ENCODE assay signal across 9 cellular contexts in the genomic region with DNA sequence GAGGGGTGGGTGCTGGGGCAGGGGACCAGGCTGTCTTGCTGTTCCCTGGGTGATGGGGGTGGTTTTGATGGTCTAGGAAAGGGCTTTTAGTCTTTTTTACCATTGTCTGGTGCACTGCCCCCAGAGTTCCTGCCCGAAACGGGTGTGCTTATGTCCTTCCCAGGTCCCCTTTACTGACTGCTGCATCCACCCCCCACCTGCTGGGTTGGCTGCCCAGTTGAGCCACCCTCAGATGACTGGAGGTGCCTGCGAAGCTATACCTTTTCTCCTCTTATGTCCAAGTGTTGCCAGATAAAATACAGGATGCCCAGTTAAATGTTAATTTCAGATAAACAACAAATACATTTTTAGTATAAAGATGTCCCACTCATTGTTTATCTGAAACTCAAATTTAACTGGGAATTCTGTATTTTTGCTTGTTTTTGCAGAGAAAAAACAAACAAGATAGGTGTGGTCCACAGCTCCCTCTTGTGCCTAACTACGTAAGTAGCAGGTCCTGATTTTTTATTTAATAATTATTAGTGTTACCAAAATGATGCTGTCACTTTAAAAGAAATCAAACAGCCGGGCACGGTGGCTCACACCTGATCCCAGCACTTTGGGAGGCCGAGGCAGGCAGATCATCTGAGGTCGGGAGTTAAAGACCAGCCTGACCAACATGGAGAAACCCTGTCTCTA. TPM values are rescaled to one million over a fixed set of nuclear protein-coding genes. Genes with fewer than 3 reads are reported as not detected.
DNase-seq lines count a peak whose midpoint lies in the region; ATAC-seq and TF ChIP-seq lines count a peak whose summit lies in the region.
"Had no signal": no experiment of that assay in that cellular context is flagged by ENCODE, and none has a peak within 500 bp of the region (broad histone marks: within the 10 kb centered on the region; RNA-seq: fewer than 3 reads in every experiment).

No MANE protein-coding gene starts in this region.

- POLR2A ChIA-PET in activated B cell treated with CpG ODN at 0.5 μM for 24 hours (lab: Charles Lee) = interaction anchor here (0.5 to 2.7 kb wide), 4 partner anchors 83 to 184 kb away, joined by 5 to 23 read pairs (median 6); no protein-coding TSS in a partner anchor

- TF ChIP-seq CTCF in natural killer cell (IDR thresholded peaks at IDR 0.05) (peak; percentile 29), activated B cell treated with CpG ODN at 0.5 μM for 24 hours (IDR thresholded peaks at IDR 0.05) (no peak), vagina (IDR thresholded peaks at IDR 0.05) (peak in 2 of 3 experiments; percentile 32 to 69)

- H3K36me3 ChIP-seq in vagina = no peaks in the 10 kb centered on the region

- H3K27me3 Mint-ChIP-seq in natural killer cell (ENCODE audit: low read depth in 2 of 2) = peaks cover 18 to 19% of the 10 kb centered on the region in 2 donors
- H3K27me3 Mint-ChIP-seq in natural killer cell treated with Interleukin-12 subunit alpha and Interleukin-12 subunit beta and Interleukin-15 and Interleukin-18, amount 100 ng/mL, for 72 hours = peaks cover 9 to 17% of the 10 kb centered on the region in 2 donors
- peaks cover 3% of the 10 kb centered on the region for H3K27me3 Mint-ChIP-seq in activated B cell treated with CpG ODN at 0.5 μM for 24 hours
- H3K27me3 Mint-ChIP-seq in activated T-cell treated with anti-CD3 and anti-CD28 coated beads, Interleukin-2, amount 50 U/mL, for 72 hours (ENCODE audit: low read depth) = peaks cover 24% of the 10 kb centered on the region
- peaks cover 51% of the 10 kb centered on the region for H3K27me3 Mint-ChIP-seq in activated naive CD4-positive, alpha-beta T cell treated with anti-CD3 and anti-CD28 coated beads, Interleukin-2, amount 10 ng/mL, durations not matched to agents 7 days and 5 days
- peaks cover 19 to 53% of the 10 kb centered on the region in 2 donors for H3K27me3 Mint-ChIP-seq in effector memory CD8-positive, alpha-beta T cell

- DNase-seq in natural killer cell = no peak
- DNase-seq in natural killer cell treated with Interleukin-12 subunit alpha and Interleukin-12 subunit beta and Interleukin-15 and Interleukin-18, amount 100 ng/mL, for 72 hours (ENCODE audit: low spot score) = no peak
- no peak for DNase-seq in activated B cell treated with CpG ODN at 0.5 μM for 24 hours
- peak; percentile 49 for DNase-seq in kidney tubule cell (ENCODE audit: low spot score)
- no peak for DNase-seq in vagina (ENCODE audit: extremely low spot score in 2 of 2)
- no peak for DNase-seq in activated T-cell treated with anti-CD3 and anti-CD28 coated beads, Interleukin-2, amount 50 U/mL, for 72 hours
- DNase-seq in activated naive CD4-positive, alpha-beta T cell treated with anti-CD3 and anti-CD28 coated beads, Interleukin-2, amount 10 ng/mL, durations not matched to agents 7 days and 5 days = no peak
- DNase-seq in effector memory CD8-positive, alpha-beta T cell = no peak
- DNase-seq: activated naive CD8-positive, alpha-beta T cell treated with anti-CD3 and anti-CD28 coated beads, Interleukin-2, amount 10 ng/mL, durations not matched to agents 7 days and 5 days had no signal

- H3K27me3 ChIP-seq in vagina = no peaks in the 10 kb centered on the region

- H3K4me3 Mint-ChIP-seq in natural killer cell = no peak overlapping the region
- H3K4me3 Mint-ChIP-seq in natural killer cell treated with Interleukin-12 subunit alpha and Interleukin-12 subunit beta and Interleukin-15 and Interleukin-18, amount 100 ng/mL, for 72 hours = no peak overlapping the region
- H3K4me3 Mint-ChIP-seq in activated B cell treated with CpG ODN at 0.5 μM for 24 hours = no peak overlapping the region
- H3K4me3 Mint-ChIP-seq in activated T-cell treated with anti-CD3 and anti-CD28 coated beads, Interleukin-2, amount 50 U/mL, for 72 hours = no peak overlapping the region
- H3K4me3 Mint-ChIP-seq in activated naive CD4-positive, alpha-beta T cell treated with anti-CD3 and anti-CD28 coated beads, Interleukin-2, amount 10 ng/mL, durations not matched to agents 7 days and 5 days = no peak overlapping the region
- H3K4me3 Mint-ChIP-seq in effector memory CD8-positive, alpha-beta T cell = no peak overlapping the region
- H3K4me3 Mint-ChIP-seq: activated naive CD8-positive, alpha-beta T cell treated with anti-CD3 and anti-CD28 coated beads, Interleukin-2, amount 10 ng/mL, durations not matched to agents 7 days and 5 days had no signal

- H3K36me3 Mint-ChIP-seq in natural killer cell (no peaks in the 10 kb centered on the region), activated B cell treated with CpG ODN at 0.5 μM for 24 hours (ENCODE audit: low read depth) (no peaks in the 10 kb centered on the region)
- H3K36me3 Mint-ChIP-seq in natural killer cell treated with Interleukin-12 subunit alpha and Interleukin-12 subunit beta and Interleukin-15 and Interleukin-18, amount 100 ng/mL, for 72 hours = no peaks in the 10 kb centered on the region
- H3K36me3 Mint-ChIP-seq in activated T-cell treated with anti-CD3 and anti-CD28 coated beads, Interleukin-2, amount 50 U/mL, for 72 hours (ENCODE audit: insufficient read depth in 2 of 2) = peaks cover 1 to 3% of the 10 kb centered on the region in 2 donors
- H3K36me3 Mint-ChIP-seq in activated naive CD4-positive, alpha-beta T cell treated with anti-CD3 and anti-CD28 coated beads, Interleukin-2, amount 10 ng/mL, durations not matched to agents 7 days and 5 days = no peaks in the 10 kb centered on the region
- peaks cover 1% of the 10 kb centered on the region for H3K36me3 Mint-ChIP-seq in effector memory CD8-positive, alpha-beta T cell (ENCODE audit: insufficient read depth)
- H3K36me3 Mint-ChIP-seq: activated naive CD8-positive, alpha-beta T cell treated with anti-CD3 and anti-CD28 coated beads, Interleukin-2, amount 10 ng/mL, durations not matched to agents 7 days and 5 days had no signal

- peaks cover 2 to 7% of the 10 kb centered on the region in 2 donors for H3K9me3 Mint-ChIP-seq in natural killer cell
- H3K9me3 Mint-ChIP-seq in natural killer cell treated with Interleukin-12 subunit alpha and Interleukin-12 subunit beta and Interleukin-15 and Interleukin-18, amount 100 ng/mL, for 72 hours = no peaks in the 10 kb centered on the region
- no peaks in the 10 kb centered on the region for H3K9me3 Mint-ChIP-seq in activated B cell treated with CpG ODN at 0.5 μM for 24 hours
- peaks cover 2 to 4% of the 10 kb centered on the region in 2 donors for H3K9me3 Mint-ChIP-seq in activated T-cell treated with anti-CD3 and anti-CD28 coated beads, Interleukin-2, amount 50 U/mL, for 72 hours
- H3K9me3 Mint-ChIP-seq in activated naive CD4-positive, alpha-beta T cell treated with anti-CD3 and anti-CD28 coated beads, Interleukin-2, amount 10 ng/mL, durations not matched to agents 7 days and 5 days = peaks cover 5% of the 10 kb centered on the region
- no peaks in the 10 kb centered on the region for H3K9me3 Mint-ChIP-seq in effector memory CD8-positive, alpha-beta T cell
- H3K9me3 Mint-ChIP-seq: activated naive CD8-positive, alpha-beta T cell treated with anti-CD3 and anti-CD28 coated beads, Interleukin-2, amount 10 ng/mL, durations not matched to agents 7 days and 5 days had no signal

- H3K4me1 Mint-ChIP-seq in natural killer cell (no peaks in the 10 kb centered on the region), activated B cell treated with CpG ODN at 0.5 μM for 24 hours (peaks cover 1% of the 10 kb centered on the region)
- H3K4me1 Mint-ChIP-seq in natural killer cell treated with Interleukin-12 subunit alpha and Interleukin-12 subunit beta and Interleukin-15 and Interleukin-18, amount 100 ng/mL, for 72 hours (ENCODE audit: low read depth in 2 of 2) = no peaks in the 10 kb centered on the region
- no peaks in the 10 kb centered on the region for H3K4me1 Mint-ChIP-seq in activated T-cell treated with anti-CD3 and anti-CD28 coated beads, Interleukin-2, amount 50 U/mL, for 72 hours (ENCODE audit: low read depth)
- H3K4me1 Mint-ChIP-seq in activated naive CD4-positive, alpha-beta T cell treated with anti-CD3 and anti-CD28 coated beads, Interleukin-2, amount 10 ng/mL, durations not matched to agents 7 days and 5 days = peaks cover under 1% of the 10 kb centered on the region
- no peaks in the 10 kb centered on the region for H3K4me1 Mint-ChIP-seq in effector memory CD8-positive, alpha-beta T cell (ENCODE audit: low read depth in 2 of 2)
- H3K4me1 Mint-ChIP-seq: activated naive CD8-positive, alpha-beta T cell treated with anti-CD3 and anti-CD28 coated beads, Interleukin-2, amount 10 ng/mL, durations not matched to agents 7 days and 5 days had no signal

- intact Hi-C loops in natural killer cell (cut with micrococcal nuclease) = loop anchor here (2.0 to 5.0 kb wide), 2 partner anchors 113 to 332 kb away; no protein-coding TSS in a partner anchor
- intact Hi-C loops in activated B cell treated with CpG ODN at 0.5 μM for 24 hours (cut with micrococcal nuclease) = loop anchor here (1.0 kb wide), 4 partner anchors 63 to 123 kb away; partner anchors contain the start of gene ABHD6
- intact Hi-C loops in vagina (cut with DNase I) = loop anchor here (5.0 kb wide), 2 partner anchors 63 to 113 kb away; partner anchors contain the start of gene ABHD6

- H3K27ac Mint-ChIP-seq in natural killer cell = no peak overlapping the region
- no peak overlapping the region for H3K27ac Mint-ChIP-seq in natural killer cell treated with Interleukin-12 subunit alpha and Interleukin-12 subunit beta and Interleukin-15 and Interleukin-18, amount 100 ng/mL, for 72 hours
- no peak overlapping the region for H3K27ac Mint-ChIP-seq in activated B cell treated with CpG ODN at 0.5 μM for 24 hours
- no peak overlapping the region for H3K27ac Mint-ChIP-seq in activated T-cell treated with anti-CD3 and anti-CD28 coated beads, Interleukin-2, amount 50 U/mL, for 72 hours
- H3K27ac Mint-ChIP-seq in activated naive CD4-positive, alpha-beta T cell treated with anti-CD3 and anti-CD28 coated beads, Interleukin-2, amount 10 ng/mL, durations not matched to agents 7 days and 5 days = no peak overlapping the region
- no peak overlapping the region for H3K27ac Mint-ChIP-seq in effector memory CD8-positive, alpha-beta T cell
- H3K27ac Mint-ChIP-seq: activated naive CD8-positive, alpha-beta T cell treated with anti-CD3 and anti-CD28 coated beads, Interleukin-2, amount 10 ng/mL, durations not matched to agents 7 days and 5 days had no signal

- ATAC-seq in natural killer cell (peak in 1 of 3 donors; percentile 18), activated B cell treated with CpG ODN at 0.5 μM for 24 hours (ENCODE audit: low read depth) (peak; percentile 58)
- no peak for ATAC-seq in natural killer cell treated with Interleukin-12 subunit alpha and Interleukin-12 subunit beta and Interleukin-15 and Interleukin-18, amount 100 ng/mL, for 72 hours
- ATAC-seq in activated T-cell treated with anti-CD3 and anti-CD28 coated beads, Interleukin-2, amount 50 U/mL, for 72 hours (replicated peaks in 1 of 2) = no peak
- no peak for ATAC-seq in effector memory CD8-positive, alpha-beta T cell (replicated peaks)

- CTCF ChIA-PET in activated B cell treated with CpG ODN at 0.5 μM for 24 hours (lab: Charles Lee) = interaction anchor here (0.8 to 8.9 kb wide), 13 partner anchors 12 to 292 kb away, joined by 3 to 167 read pairs (median 4); partner anchors contain the start of gene FLNB
- CTCF ChIA-PET in activated naive CD4-positive, alpha-beta T cell treated with anti-CD3 and anti-CD28 coated beads, Interleukin-2, amount 10 ng/mL, durations not matched to agents 7 days and 5 days (lab: Charles Lee) = interaction anchor here (0.8 to 4.7 kb wide), 5 partner anchors 12 to 122 kb away, joined by 3 to 43 read pairs (median 4); no protein-coding TSS in a partner anchor

- H3K27ac ChIP-seq in vagina = no peak overlapping the region

- H3K4me3 ChIP-seq in vagina = no peak overlapping the region

- no peaks in the 10 kb centered on the region for H3K4me1 ChIP-seq in vagina

- no peak for TF ChIP-seq POLR2A in vagina (IDR thresholded peaks at IDR 0.05)

- H3K9me3 ChIP-seq in vagina = no peaks in the 10 kb centered on the region

RNA-seq across cellular contexts. Expression of gene RPP14, which starts 6.1 kb away (rescaled TPM):
- total RNA-seq in natural killer cell (10 to 100 TPM; 13.1 to 18.8 (median 17.0) TPM), activated B cell treated with CpG ODN at 0.5 μM for 24 hours (17.5 and 17.7 TPM in 2 replicates), vagina (16.9 TPM)
- total RNA-seq in natural killer cell treated with Interleukin-12 subunit alpha and Interleukin-12 subunit beta and Interleukin-15 and Interleukin-18, amount 100 ng/mL, for 72 hours = 10 to 100 TPM; 17.0 to 34.0 TPM
- total RNA-seq in activated T-cell treated with anti-CD3 and anti-CD28 coated beads, Interleukin-2, amount 50 U/mL, for 72 hours = 10 to 100 TPM; 16.6 to 17.2 TPM

RNA-seq across cellular contexts. Expression of gene HTD2, which starts 6.3 kb away (rescaled TPM):
- total RNA-seq in natural killer cell = 1 to 10 TPM; 3.3 to 5.5 (median 3.7) TPM
- total RNA-seq in natural killer cell treated with Interleukin-12 subunit alpha and Interleukin-12 subunit beta and Interleukin-15 and Interleukin-18, amount 100 ng/mL, for 72 hours = 10 to 100 TPM in 1 of 2 donors, 1 to 10 TPM in 1; 6.7 to 11.6 TPM
- 11.4 TPM in 2 replicates for total RNA-seq in activated B cell treated with CpG ODN at 0.5 μM for 24 hours
- total RNA-seq in vagina = 3.7 TPM
- total RNA-seq in activated T-cell treated with anti-CD3 and anti-CD28 coated beads, Interleukin-2, amount 50 U/mL, for 72 hours = 10 to 100 TPM in 1 of 2 donors, 1 to 10 TPM in 1; 7.9 to 11.4 TPM

RNA-seq across cellular contexts. Expression of gene PXK, which starts 32.7 kb away (rescaled TPM):
- total RNA-seq in natural killer cell = 10 to 100 TPM; 42.1 to 53.8 (median 48.9) TPM
- total RNA-seq in natural killer cell treated with Interleukin-12 subunit alpha and Interleukin-12 subunit beta and Interleukin-15 and Interleukin-18, amount 100 ng/mL, for 72 hours = 10 to 100 TPM; 63.8 to 67.8 TPM
- total RNA-seq in activated B cell treated with CpG ODN at 0.5 μM for 24 hours = 70.3 and 81.3 TPM in 2 replicates
- 59.9 TPM for total RNA-seq in vagina
- 10 to 100 TPM; 76.1 to 79.0 TPM for total RNA-seq in activated T-cell treated with anti-CD3 and anti-CD28 coated beads, Interleukin-2, amount 50 U/mL, for 72 hours
